11 cellular contexts compared by ENCODE assay signal in genomic region chr1:161525321-161525720, GRCh38. TPM values are rescaled to one million over a fixed set of nuclear protein-coding genes. Genes with fewer than 3 reads are reported as not detected.
DNase-seq lines count a peak whose midpoint lies in the region; ATAC-seq and TF ChIP-seq lines count a peak whose summit lies in the region.
"Not testable (repeated sequence)": the region's sequence is repeated elsewhere in the genome, so short reads cannot be mapped to it uniquely, and the experiment has no call there.
"Had no signal": no experiment of that assay in that cellular context is flagged by ENCODE, and none has a peak within 500 bp of the region (broad histone marks: within the 10 kb centered on the region; RNA-seq: fewer than 3 reads in every experiment).

No MANE protein-coding gene starts in this region.

- not testable (repeated sequence) for TF ChIP-seq RAD21 in neural cell (conservative IDR thresholded peaks at IDR 0.05)

- H3K27ac ChIP-seq in BLaER1; neural cell (ENCODE audit: low read length): not testable (repeated sequence)

- not testable (repeated sequence) for H3K36me3 Mint-ChIP-seq in HFFc6 (ENCODE audit: low read depth); activated CD4-positive, alpha-beta T cell treated with anti-CD3 and anti-CD28 coated beads for 36 hours (ENCODE audit: low read depth)
- peaks cover 10% of the 10 kb centered on the region for H3K36me3 Mint-ChIP-seq in activated naive CD8-positive, alpha-beta T cell treated with anti-CD3 and anti-CD28 coated beads, Interleukin-2, amount 50 U/mL, for 24 hours (ENCODE audit: low read depth)

- H2AFZ ChIP-seq in neural cell (ENCODE audit: low read depth, low read length) = not testable (repeated sequence)

- H3K27ac Mint-ChIP-seq in HFFc6; activated CD4-positive, alpha-beta T cell treated with anti-CD3 and anti-CD28 coated beads for 36 hours; activated naive CD8-positive, alpha-beta T cell treated with anti-CD3 and anti-CD28 coated beads, Interleukin-2, amount 50 U/mL, for 24 hours; stimulated activated naive CD8-positive, alpha-beta T cell treated with anti-CD3 and anti-CD28 coated beads, Interleukin-15, amount 100 ng/mL, for 72 hours: not testable (repeated sequence)

- not testable (repeated sequence) for H4K20me1 ChIP-seq in BLaER1; neural cell (ENCODE audit: insufficient read depth)

- not testable (repeated sequence) for DNase-seq in HFFc6; activated CD4-positive, alpha-beta T cell treated with anti-CD3 and anti-CD28 coated beads for 36 hours; activated naive CD8-positive, alpha-beta T cell treated with anti-CD3 and anti-CD28 coated beads, Interleukin-2, amount 50 U/mL, for 24 hours; fibroblast of pulmonary artery (ENCODE audit: low read depth); kidney epithelial cell (ENCODE audit: low read depth); stimulated activated naive CD8-positive, alpha-beta T cell treated with anti-CD3 and anti-CD28 coated beads, Interleukin-15, amount 100 ng/mL, for 72 hours

- H3K9me3 Mint-ChIP-seq in HFFc6; activated CD4-positive, alpha-beta T cell treated with anti-CD3 and anti-CD28 coated beads for 36 hours (ENCODE audit: low read depth); activated naive CD8-positive, alpha-beta T cell treated with anti-CD3 and anti-CD28 coated beads, Interleukin-2, amount 50 U/mL, for 24 hours: not testable (repeated sequence)
- peaks cover 6 to 14% of the 10 kb centered on the region in 2 donors for H3K9me3 Mint-ChIP-seq in stimulated activated naive CD8-positive, alpha-beta T cell treated with anti-CD3 and anti-CD28 coated beads, Interleukin-15, amount 100 ng/mL, for 72 hours

- not testable (repeated sequence) for H3K36me3 ChIP-seq in BLaER1; kidney epithelial cell (ENCODE audit: control insufficient read depth, insufficient read depth, low read length); neural cell (ENCODE audit: insufficient read depth, low read length)

- CTCF ChIA-PET in activated CD4-positive, alpha-beta T cell treated with anti-CD3 and anti-CD28 coated beads for 36 hours (lab: Charles Lee) = not testable (repeated sequence)

- not testable (repeated sequence) for H3K4me1 ChIP-seq in BLaER1

- not testable (repeated sequence) for TF ChIP-seq EP300 in neural cell (conservative IDR thresholded peaks at IDR 0.05; ENCODE audit: poor library complexity, severe bottlenecking)

- ATAC-seq in activated CD4-positive, alpha-beta T cell treated with anti-CD3 and anti-CD28 coated beads for 36 hours; activated naive CD8-positive, alpha-beta T cell treated with anti-CD3 and anti-CD28 coated beads, Interleukin-2, amount 50 U/mL, for 24 hours; stimulated activated naive CD8-positive, alpha-beta T cell treated with anti-CD3 and anti-CD28 coated beads, Interleukin-15, amount 100 ng/mL, for 72 hours: not testable (repeated sequence)

- H3F3A ChIP-seq in neural cell (ENCODE audit: insufficient read depth, low read length, poor library complexity, severe bottlenecking) = not testable (repeated sequence)

- H3K27me3 Mint-ChIP-seq in HFFc6 (ENCODE audit: insufficient read depth); activated CD4-positive, alpha-beta T cell treated with anti-CD3 and anti-CD28 coated beads for 36 hours: not testable (repeated sequence)
- H3K27me3 Mint-ChIP-seq in activated naive CD8-positive, alpha-beta T cell treated with anti-CD3 and anti-CD28 coated beads, Interleukin-2, amount 50 U/mL, for 24 hours = peaks cover 28% of the 10 kb centered on the region
- H3K27me3 Mint-ChIP-seq in stimulated activated naive CD8-positive, alpha-beta T cell treated with anti-CD3 and anti-CD28 coated beads, Interleukin-15, amount 100 ng/mL, for 72 hours = peaks cover 28% of the 10 kb centered on the region

- not testable (repeated sequence) for H3K9me3 ChIP-seq in BLaER1; neural cell (ENCODE audit: low read length)

- peak overlapping the region; percentile 73 for H3K4me2 ChIP-seq in BLaER1
- not testable (repeated sequence) for H3K4me2 ChIP-seq in neural cell (ENCODE audit: low read length)

- POLR2A ChIA-PET in activated CD4-positive, alpha-beta T cell treated with anti-CD3 and anti-CD28 coated beads for 36 hours (lab: Charles Lee) = not testable (repeated sequence)

- intact Hi-C loops in activated CD4-positive, alpha-beta T cell treated with anti-CD3 and anti-CD28 coated beads for 36 hours (cut with DNase I, micrococcal nuclease) = not testable (repeated sequence)

- not testable (repeated sequence) for H3K9ac ChIP-seq in BLaER1; neural cell (ENCODE audit: low read length)

- TF ChIP-seq CTCF in HFFc6 (IDR thresholded peaks at IDR 0.05); fibroblast of pulmonary artery (IDR thresholded peaks at IDR 0.05; ENCODE audit: low read length, missing control alignments); kidney epithelial cell (IDR thresholded peaks at IDR 0.05; ENCODE audit: insufficient read depth, low read length, poor library complexity, severe bottlenecking); neural cell (IDR thresholded peaks at IDR 0.05; ENCODE audit: poor library complexity, severe bottlenecking): not testable (repeated sequence)

- H3K4me1 Mint-ChIP-seq in HFFc6 (ENCODE audit: low read depth); activated CD4-positive, alpha-beta T cell treated with anti-CD3 and anti-CD28 coated beads for 36 hours: not testable (repeated sequence)
- H3K4me1 Mint-ChIP-seq in activated naive CD8-positive, alpha-beta T cell treated with anti-CD3 and anti-CD28 coated beads, Interleukin-2, amount 50 U/mL, for 24 hours = peaks cover 18% of the 10 kb centered on the region
- peaks cover 24% of the 10 kb centered on the region for H3K4me1 Mint-ChIP-seq in stimulated activated naive CD8-positive, alpha-beta T cell treated with anti-CD3 and anti-CD28 coated beads, Interleukin-15, amount 100 ng/mL, for 72 hours

- H3K79me2 ChIP-seq in neural cell (replicated peaks; ENCODE audit: insufficient read depth, low read length) = not testable (repeated sequence)

- H3K4me3 ChIP-seq in BLaER1 = not testable (repeated sequence)
- H3K4me3 ChIP-seq in fibroblast of pulmonary artery (replicated peaks; ENCODE audit: low read depth, low read length) = peak overlapping the region; percentile 40
- peak overlapping the region; percentile 29 for H3K4me3 ChIP-seq in kidney epithelial cell (ENCODE audit: low read depth, low read length)
- H3K4me3 ChIP-seq in neural cell (ENCODE audit: low read length) = peak overlapping the region; percentile 81

- H3K27me3 ChIP-seq in BLaER1 = peaks cover 11% of the 10 kb centered on the region
- H3K27me3 ChIP-seq in kidney epithelial cell (ENCODE audit: control insufficient read depth, insufficient read depth, low read length); neural cell (ENCODE audit: insufficient read depth, low read depth, low read length): not testable (repeated sequence)

- H3K4me3 Mint-ChIP-seq in HFFc6 = peak overlapping the region; percentile 77
- H3K4me3 Mint-ChIP-seq in activated CD4-positive, alpha-beta T cell treated with anti-CD3 and anti-CD28 coated beads for 36 hours = peak overlapping the region; percentile 57
- H3K4me3 Mint-ChIP-seq in activated naive CD8-positive, alpha-beta T cell treated with anti-CD3 and anti-CD28 coated beads, Interleukin-2, amount 50 U/mL, for 24 hours = peak overlapping the region; percentile 67
- H3K4me3 Mint-ChIP-seq in stimulated activated naive CD8-positive, alpha-beta T cell treated with anti-CD3 and anti-CD28 coated beads, Interleukin-15, amount 100 ng/mL, for 72 hours = peak overlapping the region; percentile 80 to 83

- not testable (repeated sequence) for H3K9me2 ChIP-seq in neural cell (ENCODE audit: insufficient read depth, low read length)

RNA-seq across cellular contexts. Expression of gene HSPA6, which starts 1.0 kb away (rescaled TPM):
- under 1 TPM; 0.10 to 0.45 (median 0.19) TPM for total RNA-seq in HFFc6 (2021; fragmentation: NEBNext Ultra II Directional; extraction: Animal tissue kit (Norgen Biotek cat#: 25700))
- total RNA-seq in activated CD4-positive, alpha-beta T cell treated with anti-CD3 and anti-CD28 coated beads for 36 hours = under 1 TPM; 0.11 to 0.14 TPM
- total RNA-seq in kidney epithelial cell = 0.84 TPM in 1 of 2 replicates, not detected in the other
- 2.6 and 3.8 TPM in 2 replicates for polyA plus RNA-seq in neural cell
- 0.97 and 1.3 TPM in 2 replicates for polyA minus RNA-seq in neural cell
- total RNA-seq: cardiac muscle cell had no signal
- polyA plus RNA-seq: cardiac muscle cell had no signal

RNA-seq across cellular contexts. Expression of gene FCGR2A, which starts 20.1 kb away (rescaled TPM):
- total RNA-seq in HFFc6 (2021; fragmentation: NEBNext Ultra II Directional; extraction: Animal tissue kit (Norgen Biotek cat#: 25700)) = under 1 TPM; 0.12 to 0.57 (median 0.29) TPM
- total RNA-seq in activated CD4-positive, alpha-beta T cell treated with anti-CD3 and anti-CD28 coated beads for 36 hours = not detected
- 0.04 and 0.48 TPM in 2 replicates for total RNA-seq in kidney epithelial cell
- polyA plus RNA-seq in neural cell = not detected in 2 replicates
- polyA minus RNA-seq in neural cell = not detected in 2 replicates
- total RNA-seq: cardiac muscle cell, foreskin keratinocyte had no signal
- polyA plus RNA-seq: cardiac muscle cell, foreskin keratinocyte had no signal

RNA-seq across cellular contexts. Expression of gene FCGR3A, which starts 24.3 kb away (rescaled TPM):
- total RNA-seq in HFFc6 (2021; fragmentation: NEBNext Ultra II Directional; extraction: Animal tissue kit (Norgen Biotek cat#: 25700)) = not detected
- not detected for total RNA-seq in activated CD4-positive, alpha-beta T cell treated with anti-CD3 and anti-CD28 coated beads for 36 hours
- total RNA-seq in kidney epithelial cell = 0.79 TPM in 1 of 2 replicates, not detected in the other
- not detected in 2 replicates for polyA plus RNA-seq in neural cell
- not detected in 2 replicates for polyA minus RNA-seq in neural cell
- total RNA-seq: cardiac muscle cell, foreskin keratinocyte, H4 had no signal
- polyA plus RNA-seq: cardiac muscle cell, foreskin keratinocyte had no signal
